In the genomic region with DNA sequence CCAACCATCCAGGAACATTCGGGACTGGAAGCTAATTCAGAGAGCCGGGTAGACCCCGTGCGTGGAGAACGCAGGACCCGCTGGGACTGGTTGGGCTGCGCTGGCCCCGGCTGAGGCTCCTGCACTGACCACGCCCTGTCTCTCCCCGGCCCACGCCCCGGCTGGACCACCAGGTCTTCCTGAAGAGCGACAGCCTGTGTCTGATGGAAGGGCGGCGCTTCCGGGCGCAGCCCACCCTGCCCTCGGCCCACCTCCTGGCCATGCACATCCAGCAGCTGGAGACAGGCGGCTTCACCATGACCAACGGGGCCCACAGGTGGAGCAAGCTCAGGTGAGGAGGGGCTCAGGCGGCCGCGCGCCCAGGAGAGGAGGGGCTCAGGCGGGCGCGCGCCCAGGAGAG, we compare ENCODE assay signal across 20 cellular contexts. TPM values are rescaled to one million over a fixed set of nuclear protein-coding genes. Genes with fewer than 3 reads are reported as not detected.
DNase-seq lines count a peak whose midpoint lies in the region; ATAC-seq and TF ChIP-seq lines count a peak whose summit lies in the region.
"Had no signal": no experiment of that assay in that cellular context is flagged by ENCODE, and none has a peak within 500 bp of the region (broad histone marks: within the 10 kb centered on the region; RNA-seq: fewer than 3 reads in every experiment).

No MANE protein-coding gene starts in this region.

- H3K4me1 ChIP-seq in BLaER1 = peaks cover 26% of the 10 kb centered on the region
- H3K4me1 ChIP-seq in HUES6 (ENCODE audit: control insufficient read depth, insufficient read depth, low read length) = peaks cover 15% of the 10 kb centered on the region; the same call in 1 of the 2 replicates
- no peaks in the 10 kb centered on the region for H3K4me1 ChIP-seq in iPS-15b (ENCODE audit: control insufficient read depth, insufficient read depth, low read length)
- H3K4me1 ChIP-seq: HAP-1 had no signal

- H3K4me1 Mint-ChIP-seq in nephron progenitor cell = peaks cover 31% of the 10 kb centered on the region
- H3K4me1 Mint-ChIP-seq in CD4-positive, alpha-beta T cell (ENCODE audit: low read depth) = no peaks in the 10 kb centered on the region

- peaks cover 13% of the 10 kb centered on the region for H3K36me3 Mint-ChIP-seq in nephron progenitor cell (ENCODE audit: low read depth)
- H3K36me3 Mint-ChIP-seq in CD4-positive, alpha-beta T cell (ENCODE audit: low read depth) = no peaks in the 10 kb centered on the region

- CTCF ChIA-PET in CD4-positive, alpha-beta T cell (lab: Charles Lee) = no interaction called here

- no peak overlapping the region for H3K9ac ChIP-seq in BLaER1
- no peak overlapping the region for H3K9ac ChIP-seq in HUES6 (ENCODE audit: low read length)
- peak overlapping the region; percentile 47 for H3K9ac ChIP-seq in iPS-15b (ENCODE audit: low read depth, low read length)

- H3K9me3 ChIP-seq in BLaER1 (no peaks in the 10 kb centered on the region), HUES6 (ENCODE audit: control insufficient read depth, insufficient read depth, low read depth, low read length) (no peaks in the 10 kb centered on the region), iPS-15b (ENCODE audit: control insufficient read depth, insufficient read depth, low read length) (no peaks in the 10 kb centered on the region)
- H3K9me3 ChIP-seq in CD4-positive, alpha-beta T cell (ENCODE audit: control insufficient read depth, low read length) = no peaks in the 10 kb centered on the region
- H3K9me3 ChIP-seq: HAP-1 had no signal

- H3K4me2 ChIP-seq in BLaER1 = peak overlapping the region; percentile 77

- no peak overlapping the region for H3K27ac ChIP-seq in BLaER1
- H3K27ac ChIP-seq in HUES6 (ENCODE audit: low read depth, low read length) = no peak overlapping the region
- no peak overlapping the region for H3K27ac ChIP-seq in CD4-positive, alpha-beta T cell (ENCODE audit: low read depth, low read length)

- intact Hi-C loops in CD4-positive, alpha-beta T cell (cut with DNase I, micrococcal nuclease) = no loop called here

- H3K4me3 Mint-ChIP-seq in nephron progenitor cell = peak overlapping the region; percentile 25
- H3K4me3 Mint-ChIP-seq in CD4-positive, alpha-beta T cell = no peak overlapping the region

- DNase-seq in nephron progenitor cell (peak; percentile 66), AG20443 (ENCODE audit: low spot score) (no peak), UCSD-AML1 (lab: John Stamatoyannopoulos, UW; ENCODE audit: unreplicated experiment) (no peak)
- no peak for DNase-seq in CD4-positive, alpha-beta T cell
- DNase-seq: C1 segment of cervical spinal cord, DMS 273 treated with DMSO at 0.1 percent for 48 hours, NCI-H1417 treated with DMSO at 0.1 percent for 48 hours, NCI-H1930, NCI-H2171, NCI-H748 treated with DMSO at 0.1 percent for 48 hours, SIG-M5 had no signal

- POLR2A ChIA-PET in CD4-positive, alpha-beta T cell (lab: Charles Lee) = no interaction called here

- H3K9me3 Mint-ChIP-seq in nephron progenitor cell = peaks cover 13% of the 10 kb centered on the region
- H3K9me3 Mint-ChIP-seq in CD4-positive, alpha-beta T cell = no peaks in the 10 kb centered on the region

- no peak for TF ChIP-seq CTCF in nephron progenitor cell (IDR thresholded peaks at IDR 0.05)
- no peak for TF ChIP-seq CTCF in CD4-positive, alpha-beta T cell (IDR thresholded peaks at IDR 0.05)

- H3K4me3 ChIP-seq in BLaER1 = no peak overlapping the region
- H3K4me3 ChIP-seq in HUES6 (ENCODE audit: low read depth, low read length) = peak overlapping the region; percentile 43
- peak overlapping the region; percentile 18 for H3K4me3 ChIP-seq in iPS-15b (ENCODE audit: low read depth, low read length)
- H3K4me3 ChIP-seq: HAP-1, K562 had no signal

- ATAC-seq in CD4-positive, alpha-beta T cell (ENCODE audit: poor library complexity) = no peak
- no peak for ATAC-seq in esophagus mucosa
- ATAC-seq: K562 had no signal

- H3K27me3 ChIP-seq in BLaER1 (peaks cover 10% of the 10 kb centered on the region; the same call in 1 of the 2 replicates), HUES6 (ENCODE audit: control insufficient read depth, insufficient read depth, low read length) (peaks cover 5% of the 10 kb centered on the region; the same call in 1 of the 2 replicates), iPS-15b (ENCODE audit: control insufficient read depth, insufficient read depth, low read length) (no peaks in the 10 kb centered on the region)
- no peaks in the 10 kb centered on the region for H3K27me3 ChIP-seq in CD4-positive, alpha-beta T cell (ENCODE audit: control insufficient read depth, insufficient read depth, low read length)

- no peaks in the 10 kb centered on the region for H3K36me3 ChIP-seq in BLaER1
- no peaks in the 10 kb centered on the region for H3K36me3 ChIP-seq in HUES6 (ENCODE audit: control insufficient read depth, insufficient read depth, low read length)
- H3K36me3 ChIP-seq in iPS-15b (ENCODE audit: control insufficient read depth, insufficient read depth, low read length) = peaks cover 9% of the 10 kb centered on the region
- H3K36me3 ChIP-seq: HAP-1 had no signal

- no peak overlapping the region for H3K27ac Mint-ChIP-seq in nephron progenitor cell
- H3K27ac Mint-ChIP-seq in CD4-positive, alpha-beta T cell = no peak overlapping the region

- peaks cover 9% of the 10 kb centered on the region; the same call in 1 of the 2 replicates for H4K20me1 ChIP-seq in BLaER1

- H3K27me3 Mint-ChIP-seq in nephron progenitor cell (ENCODE audit: low read depth, poor library complexity) = peaks cover 58% of the 10 kb centered on the region
- H3K27me3 Mint-ChIP-seq in CD4-positive, alpha-beta T cell = peaks cover 20% of the 10 kb centered on the region

RNA-seq across cellular contexts. Expression of a gene that starts 10.2 kb away (rescaled TPM):
- total RNA-seq in CD4-positive, alpha-beta T cell = not detected
- total RNA-seq in esophagus mucosa = not detected
- total RNA-seq: A172, HT-29, NCI-H460 had no signal

RNA-seq across cellular contexts. Expression of a gene that starts 17.9 kb away (rescaled TPM):
- under 1 TPM; 0.11 to 0.14 TPM for total RNA-seq in CD4-positive, alpha-beta T cell
- total RNA-seq in esophagus mucosa = 0.12 TPM
- total RNA-seq: A172, HT-29, NCI-H460 had no signal

RNA-seq across cellular contexts. Expression of a gene that starts 56.9 kb away (rescaled TPM):
- total RNA-seq in CD4-positive, alpha-beta T cell = 10 to 100 TPM; 95.6 to 95.9 TPM
- total RNA-seq in esophagus mucosa = 2.5 TPM

RNA-seq across cellular contexts. Expression of a gene that starts 59.8 kb away (rescaled TPM):
- not detected for total RNA-seq in CD4-positive, alpha-beta T cell
- 3.8 TPM for total RNA-seq in esophagus mucosa

Comparison
In these comparisons a context has a peak if more than half of its experiments do, and no peak if none do; other contexts are left out.
1. RNA of a gene that starts 56.9 kb away (total RNA-seq): 95.6 to 95.9 TPM in CD4-positive, alpha-beta T cell; 2.5 TPM in esophagus mucosa (single experiment); every median in the first group is over 10 times any median in the second.